Comparison of ENCODE assay signal across 24 cellular contexts in the genomic region with DNA sequence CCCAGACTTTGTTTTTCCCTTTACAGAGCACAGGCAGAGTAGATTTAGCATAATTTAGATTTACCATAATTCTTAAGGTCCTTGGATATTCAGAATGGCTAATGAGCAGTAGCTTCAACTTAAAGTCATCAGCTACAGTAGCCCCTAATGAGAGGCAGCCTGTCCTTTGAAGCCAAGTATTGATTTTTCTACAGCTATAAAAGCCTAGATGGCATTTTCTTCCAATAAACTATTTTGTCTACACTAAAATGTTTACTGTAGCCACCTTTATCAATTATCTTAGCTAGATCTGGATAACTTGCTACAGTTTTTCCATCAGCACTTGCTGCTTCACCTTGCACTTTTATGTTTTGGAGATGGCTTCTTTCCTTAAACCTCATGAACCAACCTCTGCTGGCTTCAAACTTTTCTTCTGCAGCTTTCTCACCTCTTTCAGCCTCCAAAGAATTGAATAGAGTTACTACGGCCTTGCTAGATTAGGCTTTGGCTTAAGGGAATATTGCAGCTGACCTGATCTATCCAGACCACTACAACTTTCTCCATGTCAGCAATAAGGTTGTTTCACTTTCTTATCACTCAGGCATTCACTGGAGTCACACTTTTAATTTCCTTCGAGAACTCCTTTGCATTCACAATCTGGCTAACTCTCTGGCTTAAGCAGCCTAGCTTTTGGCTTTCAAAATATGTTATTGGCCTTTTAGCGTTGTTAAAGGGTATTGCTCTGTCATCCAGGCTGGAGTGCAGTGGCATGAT. TPM values are rescaled to one million over a fixed set of nuclear protein-coding genes. Genes with fewer than 3 reads are reported as not detected.
DNase-seq lines count a peak whose midpoint lies in the region; ATAC-seq and TF ChIP-seq lines count a peak whose summit lies in the region.
"Had no signal": no experiment of that assay in that cellular context is flagged by ENCODE, and none has a peak within 500 bp of the region (broad histone marks: within the 10 kb centered on the region; RNA-seq: fewer than 3 reads in every experiment).

No MANE protein-coding gene starts in this region.

- TF ChIP-seq CTCF in VCaP (conservative IDR thresholded peaks at IDR 0.05): no peak

- POLR2A ChIA-PET in activated CD4-positive, alpha-beta T cell treated with anti-CD3 and anti-CD28 coated beads for 36 hours (lab: Charles Lee): no interaction called here
- POLR2A ChIA-PET in CD4-positive, alpha-beta memory T cell (lab: Charles Lee; ENCODE audit: partially characterized antibody): interaction anchor here (0.7 to 1.2 kb wide), 2 partner anchors 14 to 50 kb away, joined by 3 read pairs; no protein-coding TSS in a partner anchor

- H3K9me3 Mint-ChIP-seq in activated CD4-positive, alpha-beta T cell treated with anti-CD3 and anti-CD28 coated beads, Interleukin-2, amount 10 ng/mL, durations not matched to agents 24 days and 14 days: no peaks in the 10 kb centered on the region
- H3K9me3 Mint-ChIP-seq in activated CD4-positive, alpha-beta T cell treated with anti-CD3 and anti-CD28 coated beads for 36 hours (ENCODE audit: low read depth): no peaks in the 10 kb centered on the region
- H3K9me3 Mint-ChIP-seq in CD4-positive, alpha-beta memory T cell: no peaks in the 10 kb centered on the region
- H3K9me3 Mint-ChIP-seq in immature natural killer cell: no peaks in the 10 kb centered on the region
- H3K9me3 Mint-ChIP-seq: endodermal cell had no signal

- no peaks in the 10 kb centered on the region for H3K36me3 ChIP-seq in CD4-positive, alpha-beta memory T cell (ENCODE audit: insufficient read depth, low read length)
- H3K36me3 ChIP-seq: breast epithelium, esophagus muscularis mucosa, upper lobe of right lung had no signal

- no peak overlapping the region for H3K4me3 Mint-ChIP-seq in activated CD4-positive, alpha-beta T cell treated with anti-CD3 and anti-CD28 coated beads, Interleukin-2, amount 10 ng/mL, durations not matched to agents 24 days and 14 days
- no peak overlapping the region for H3K4me3 Mint-ChIP-seq in activated CD4-positive, alpha-beta T cell treated with anti-CD3 and anti-CD28 coated beads for 36 hours
- H3K4me3 Mint-ChIP-seq in CD4-positive, alpha-beta memory T cell: peak overlapping the region; percentile 17 to 69 (median 38)
- H3K4me3 Mint-ChIP-seq in immature natural killer cell: peak overlapping the region; percentile 38 to 68 (median 45)
- H3K4me3 Mint-ChIP-seq: endodermal cell had no signal

- H3K4me1 ChIP-seq in CD4-positive, alpha-beta memory T cell (ENCODE audit: insufficient read depth, low read length): peaks cover 79% of the 10 kb centered on the region

- H3K27ac ChIP-seq in CD4-positive, alpha-beta memory T cell (ENCODE audit: low read depth, low read length): no peak overlapping the region
- peak overlapping the region; percentile 86 for H3K27ac ChIP-seq in VCaP
- no peak overlapping the region for H3K27ac ChIP-seq in caudate nucleus (ENCODE audit: low read depth, low read length)
- H3K27ac ChIP-seq: breast epithelium, SJSA1, upper lobe of right lung had no signal

- H3K27me3 ChIP-seq in CD4-positive, alpha-beta memory T cell (ENCODE audit: insufficient read depth, low read length): no peaks in the 10 kb centered on the region
- H3K27me3 ChIP-seq: breast epithelium, esophagus muscularis mucosa, SJSA1, upper lobe of right lung had no signal

- ATAC-seq in activated CD4-positive, alpha-beta T cell treated with anti-CD3 and anti-CD28 coated beads for 36 hours: no peak
- no peak for ATAC-seq in HG03432 (IDR thresholded peaks at IDR 0.05; ENCODE audit: unreplicated experiment)
- ATAC-seq: upper lobe of right lung had no signal

- CTCF ChIA-PET in activated CD4-positive, alpha-beta T cell treated with anti-CD3 and anti-CD28 coated beads for 36 hours (lab: Charles Lee): interaction anchor here (0.6 to 2.0 kb wide), 8 partner anchors 11 to 525 kb away, joined by 3 to 7 read pairs (median 4); no protein-coding TSS in a partner anchor
- CTCF ChIA-PET in CD4-positive, alpha-beta memory T cell (lab: Charles Lee; ENCODE audit: partially characterized antibody): interaction anchor here (0.8 kb wide), 1 partner anchor 506 kb away, joined by 3 read pairs; no protein-coding TSS in a partner anchor

- H3K36me3 Mint-ChIP-seq in activated CD4-positive, alpha-beta T cell treated with anti-CD3 and anti-CD28 coated beads, Interleukin-2, amount 10 ng/mL, durations not matched to agents 24 days and 14 days (ENCODE audit: low read depth): peaks cover 4% of the 10 kb centered on the region
- H3K36me3 Mint-ChIP-seq in activated CD4-positive, alpha-beta T cell treated with anti-CD3 and anti-CD28 coated beads for 36 hours (ENCODE audit: low read depth): peaks cover 14% of the 10 kb centered on the region
- peaks cover 2 to 3% of the 10 kb centered on the region in 2 donors for H3K36me3 Mint-ChIP-seq in CD4-positive, alpha-beta memory T cell
- H3K36me3 Mint-ChIP-seq in immature natural killer cell: no peaks in the 10 kb centered on the region

- no peaks in the 10 kb centered on the region for H3K9me3 ChIP-seq in CD4-positive, alpha-beta memory T cell (ENCODE audit: control insufficient read depth in 1 of 2, low read length in 2 of 2)
- H3K9me3 ChIP-seq: breast epithelium, esophagus muscularis mucosa, upper lobe of right lung had no signal

- H3K4me3 ChIP-seq in CD4-positive, alpha-beta memory T cell (ENCODE audit: low read length in 2 of 2): no peak overlapping the region
- H3K4me3 ChIP-seq: breast epithelium, esophagus muscularis mucosa, SJSA1, upper lobe of right lung had no signal

- intact Hi-C loops in activated CD4-positive, alpha-beta T cell treated with anti-CD3 and anti-CD28 coated beads, Interleukin-2, amount 10 ng/mL, durations not matched to agents 24 days and 14 days (cut with micrococcal nuclease): no loop called here
- intact Hi-C loops in activated CD4-positive, alpha-beta T cell treated with anti-CD3 and anti-CD28 coated beads for 36 hours (cut with DNase I, micrococcal nuclease): loop anchor here in 1 of 2 experiments (2.0 to 10.0 kb wide), 2 partner anchors 773 to 781 kb away; partner anchors contain the start of gene TECR
- intact Hi-C loops in CD4-positive, alpha-beta memory T cell (cut with micrococcal nuclease): no loop called here

- DNase-seq in activated CD4-positive, alpha-beta T cell treated with anti-CD3 and anti-CD28 coated beads, Interleukin-2, amount 10 ng/mL, durations not matched to agents 24 days and 14 days: no peak
- no peak for DNase-seq in activated CD4-positive, alpha-beta T cell treated with anti-CD3 and anti-CD28 coated beads for 36 hours
- no peak for DNase-seq in CD4-positive, alpha-beta memory T cell
- no peak for DNase-seq in immature natural killer cell
- no peak for DNase-seq in caudate nucleus (lab: John Stamatoyannopoulos, UW)
- no peak for DNase-seq in DMS53 (lab: John Stamatoyannopoulos, UW)
- DNase-seq: 8988T; activated CD4-positive, alpha-beta T cell treated with anti-CD3 and anti-CD28 coated beads for 1 hour; activated effector memory CD4-positive, alpha-beta T cell treated with Interleukin-2 at 50 U/mL for 16 hours; cortex of kidney; endodermal cell; foreskin melanocyte; mesendoderm; NCI-H187 treated with DMSO at 0.1 percent for 48 hours; NCI-H526 treated with DMSO at 0.1 percent for 48 hours; small intestine; stimulated activated CD4-positive, alpha-beta T cell treated with anti-CD3 and anti-CD28 coated beads, Interleukin-2, amount 100 ng/mL, for 24 hours; T-helper 1 cell had no signal

- peaks cover 58% of the 10 kb centered on the region for H3K4me1 Mint-ChIP-seq in activated CD4-positive, alpha-beta T cell treated with anti-CD3 and anti-CD28 coated beads, Interleukin-2, amount 10 ng/mL, durations not matched to agents 24 days and 14 days
- H3K4me1 Mint-ChIP-seq in activated CD4-positive, alpha-beta T cell treated with anti-CD3 and anti-CD28 coated beads for 36 hours: peaks cover 78% of the 10 kb centered on the region
- peaks cover 54 to 94% (median 70%) of the 10 kb centered on the region in 4 donors for H3K4me1 Mint-ChIP-seq in CD4-positive, alpha-beta memory T cell
- peaks cover 80 to 83% of the 10 kb centered on the region in 2 donors for H3K4me1 Mint-ChIP-seq in immature natural killer cell

- no peaks in the 10 kb centered on the region for H3K27me3 Mint-ChIP-seq in activated CD4-positive, alpha-beta T cell treated with anti-CD3 and anti-CD28 coated beads, Interleukin-2, amount 10 ng/mL, durations not matched to agents 24 days and 14 days
- H3K27me3 Mint-ChIP-seq in activated CD4-positive, alpha-beta T cell treated with anti-CD3 and anti-CD28 coated beads for 36 hours: no peaks in the 10 kb centered on the region
- no peaks in the 10 kb centered on the region for H3K27me3 Mint-ChIP-seq in CD4-positive, alpha-beta memory T cell
- no peaks in the 10 kb centered on the region for H3K27me3 Mint-ChIP-seq in immature natural killer cell (ENCODE audit: low read depth in 3 of 3)

- peak overlapping the region; percentile 71 for H3K27ac Mint-ChIP-seq in activated CD4-positive, alpha-beta T cell treated with anti-CD3 and anti-CD28 coated beads, Interleukin-2, amount 10 ng/mL, durations not matched to agents 24 days and 14 days
- H3K27ac Mint-ChIP-seq in activated CD4-positive, alpha-beta T cell treated with anti-CD3 and anti-CD28 coated beads for 36 hours: no peak overlapping the region
- peak overlapping the region in 6 of 7 donors; percentile 7 to 89 (median 22) for H3K27ac Mint-ChIP-seq in CD4-positive, alpha-beta memory T cell
- peak overlapping the region in 5 of 6 donors; percentile 2 to 78 (median 56) for H3K27ac Mint-ChIP-seq in immature natural killer cell
- H3K27ac Mint-ChIP-seq: endodermal cell had no signal

RNA-seq across cellular contexts. Expression of gene BRD4, which starts 26.6 kb away (rescaled TPM):
- 109 TPM in 2 replicates for total RNA-seq in activated CD4-positive, alpha-beta T cell treated with anti-CD3 and anti-CD28 coated beads, Interleukin-2, amount 10 ng/mL, durations not matched to agents 24 days and 14 days
- total RNA-seq in activated CD4-positive, alpha-beta T cell treated with anti-CD3 and anti-CD28 coated beads for 36 hours: 100 to 1,000 TPM; 106 to 126 TPM
- total RNA-seq in CD4-positive, alpha-beta memory T cell: 100 to 1,000 TPM; 149 to 152 TPM
- 10 to 100 TPM in 1 of 2 donors, 1 to 10 TPM in 1; 4.2 to 48.2 TPM for polyA plus RNA-seq in CD4-positive, alpha-beta memory T cell
- polyA plus RNA-seq in immature natural killer cell: 10 to 100 TPM in 1 of 3 donors, 1 to 10 TPM in 2; 4.3 to 16.7 (median 7.0) TPM

Comparison
In these comparisons a context has a peak if more than half of its experiments do, and no peak if none do; other contexts are left out.
1. H3K4me3 Mint-ChIP-seq: peak in CD4-positive, alpha-beta memory T cell (8 of 8) and immature natural killer cell (5 of 5); none in activated CD4-positive, alpha-beta T cell treated with anti-CD3 and anti-CD28 coated beads, Interleukin-2, amount 10 ng/mL, durations not matched to agents 24 days and 14 days (single experiment) and activated CD4-positive, alpha-beta T cell treated with anti-CD3 and anti-CD28 coated beads for 36 hours (single experiment).